9 cellular contexts compared by ENCODE assay signal in the genomic region with DNA sequence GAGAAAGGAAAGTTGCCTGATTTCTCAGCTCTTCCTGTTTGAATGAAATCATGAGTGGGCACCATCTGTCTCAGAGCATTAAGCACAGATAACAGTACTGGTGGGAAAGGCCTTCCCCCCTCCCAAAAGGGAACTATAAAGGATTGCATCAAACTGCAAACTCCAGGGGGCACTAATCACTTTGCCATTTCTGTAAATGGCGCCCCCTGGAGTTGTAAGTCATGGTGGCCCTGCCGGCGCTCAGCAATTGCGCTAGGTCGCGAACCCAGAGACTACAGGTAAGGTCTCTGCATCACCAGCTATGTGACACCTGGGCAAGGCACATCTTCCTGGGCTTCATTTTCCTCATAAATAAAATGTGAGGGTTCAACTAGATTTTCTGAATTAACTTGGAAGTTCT. TPM values are rescaled to one million over a fixed set of nuclear protein-coding genes. Genes with fewer than 3 reads are reported as not detected.
DNase-seq lines count a peak whose midpoint lies in the region; ATAC-seq, FAIRE-seq and TF ChIP-seq lines count a peak whose summit lies in the region.
"Had no signal": no experiment of that assay in that cellular context is flagged by ENCODE, and none has a peak within 500 bp of the region (broad histone marks: within the 10 kb centered on the region; RNA-seq: fewer than 3 reads in every experiment).

No MANE protein-coding gene starts in this region.

- peaks cover 33% of the 10 kb centered on the region for H3K27me3 Mint-ChIP-seq in endothelial cell (ENCODE audit: unreplicated experiment)

- intact Hi-C loops in OCI-LY7 (cut with micrococcal nuclease; ENCODE audit: unreplicated experiment), result loop anchor here (5.0 kb wide), 1 partner anchor 187 kb away; no protein-coding TSS in a partner anchor

- H3K36me3 Mint-ChIP-seq in endothelial cell (ENCODE audit: low read depth, unreplicated experiment), result peaks cover 67% of the 10 kb centered on the region

- TF ChIP-seq CTCF in OCI-LY7 (conservative IDR thresholded peaks at IDR 0.05; ENCODE audit: low read length) (peak; percentile 75), endothelial cell (IDR thresholded peaks at IDR 0.05; ENCODE audit: unreplicated experiment) (peak; percentile 90)

- FAIRE-seq in urothelium cell line (lab: Jason Lieb, UNC), result no peak

- H3K36me3 ChIP-seq in OCI-LY7 (ENCODE audit: insufficient read depth, low read length), result peaks cover 27% of the 10 kb centered on the region

- H3K4me3 Mint-ChIP-seq in endothelial cell (ENCODE audit: unreplicated experiment), result peak overlapping the region; percentile 53

- no peak overlapping the region for H3K4me2 ChIP-seq in OCI-LY7 (ENCODE audit: low read length)

- peaks cover 3% of the 10 kb centered on the region; the same call in 1 of the 2 replicates for H4K20me1 ChIP-seq in OCI-LY7 (ENCODE audit: insufficient read depth, low read length)

- BruUV-seq in OCI-LY7 (replicated peaks; lab: Mats Ljungman, UMichigan), result no TSS peak

- H3K9me3 Mint-ChIP-seq in endothelial cell (ENCODE audit: unreplicated experiment), result no peaks in the 10 kb centered on the region

- ATAC-seq in HG03571 (IDR thresholded peaks at IDR 0.05; ENCODE audit: unreplicated experiment) (no peak), HG03354 (IDR thresholded peaks at IDR 0.05; ENCODE audit: poor library complexity, severe bottlenecking, unreplicated experiment) (no peak), HG03108 (IDR thresholded peaks at IDR 0.05; ENCODE audit: unreplicated experiment) (no peak)

- POLR2A ChIA-PET in OCI-LY7 (lab: Charles Lee), result no interaction called here

- no peaks in the 10 kb centered on the region for H3K79me2 ChIP-seq in OCI-LY7 (ENCODE audit: insufficient read depth, low read depth, low read length)

- H3K9me2 ChIP-seq in OCI-LY7 (ENCODE audit: insufficient read depth, low read length), result no peaks in the 10 kb centered on the region

- H3K4me3 ChIP-seq in OCI-LY7 (ENCODE audit: low read depth, low read length, poor library complexity, severe bottlenecking), result no peak overlapping the region

- no peak overlapping the region for H3K27ac ChIP-seq in OCI-LY7 (ENCODE audit: low read depth, low read length, poor library complexity, severe bottlenecking)

- peak overlapping the region; percentile 70 for H3K27ac Mint-ChIP-seq in endothelial cell (ENCODE audit: unreplicated experiment)

- H3K9me3 ChIP-seq in OCI-LY7 (ENCODE audit: low read length), result no peaks in the 10 kb centered on the region

- peak; percentile 45 for DNase-seq in stimulated activated CD4-positive, alpha-beta T cell treated with anti-CD3 and anti-CD28 coated beads, Interleukin-15, amount 100 ng/mL, for 24 hours
- DNase-seq in stimulated activated CD4-positive, alpha-beta T cell treated with anti-CD3 and anti-CD28 coated beads, Interleukin-4, amount 100 ng/mL, for 4 hours, result no peak
- DNase-seq in OCI-LY7 (ENCODE audit: low spot score), result peak; percentile 24
- peak; percentile 57 for DNase-seq in endothelial cell (ENCODE audit: low spot score)
- peak; percentile 11 for DNase-seq in urothelium cell line (ENCODE audit: low spot score)
- DNase-seq: NCI-H526 had no signal

- CTCF ChIA-PET in OCI-LY7 (lab: Charles Lee; ENCODE audit: unreplicated experiment), result no interaction called here

- H3K4me1 ChIP-seq in OCI-LY7 (ENCODE audit: insufficient read depth, low read length, poor library complexity, severe bottlenecking), result no peaks in the 10 kb centered on the region

- no peak overlapping the region for H2AFZ ChIP-seq in OCI-LY7 (ENCODE audit: low read length)

- H3K4me1 Mint-ChIP-seq in endothelial cell (ENCODE audit: unreplicated experiment), result peaks cover 81% of the 10 kb centered on the region

RNA-seq across cellular contexts. Expression of a gene that starts 11.1 kb away (rescaled TPM):
- total RNA-seq in OCI-LY7 (2014; rRNA removed; shearing (Covaris generic)), result not detected in 2 replicates
- total RNA-seq in OCI-LY7 (2022) (not detected in 2 replicates), endothelial cell (ENCODE audit: unreplicated experiment) (297 TPM)

Comparison
In these comparisons a context has a peak if more than half of its experiments do, and no peak if none do; other contexts are left out.
1. DNase-seq: peak in stimulated activated CD4-positive, alpha-beta T cell treated with anti-CD3 and anti-CD28 coated beads, Interleukin-15, amount 100 ng/mL, for 24 hours (single experiment), OCI-LY7 (single experiment), endothelial cell (single experiment) and urothelium cell line (single experiment); none in stimulated activated CD4-positive, alpha-beta T cell treated with anti-CD3 and anti-CD28 coated beads, Interleukin-4, amount 100 ng/mL, for 4 hours (0 of 2).
2. RNA of a gene that starts 11.1 kb away (total RNA-seq): 297 TPM in endothelial cell (single experiment); not detected in OCI-LY7; every median in the first group is over 100 times any median in the second.